Comparison of ENCODE assay signal across 10 cellular contexts in the genomic region with DNA sequence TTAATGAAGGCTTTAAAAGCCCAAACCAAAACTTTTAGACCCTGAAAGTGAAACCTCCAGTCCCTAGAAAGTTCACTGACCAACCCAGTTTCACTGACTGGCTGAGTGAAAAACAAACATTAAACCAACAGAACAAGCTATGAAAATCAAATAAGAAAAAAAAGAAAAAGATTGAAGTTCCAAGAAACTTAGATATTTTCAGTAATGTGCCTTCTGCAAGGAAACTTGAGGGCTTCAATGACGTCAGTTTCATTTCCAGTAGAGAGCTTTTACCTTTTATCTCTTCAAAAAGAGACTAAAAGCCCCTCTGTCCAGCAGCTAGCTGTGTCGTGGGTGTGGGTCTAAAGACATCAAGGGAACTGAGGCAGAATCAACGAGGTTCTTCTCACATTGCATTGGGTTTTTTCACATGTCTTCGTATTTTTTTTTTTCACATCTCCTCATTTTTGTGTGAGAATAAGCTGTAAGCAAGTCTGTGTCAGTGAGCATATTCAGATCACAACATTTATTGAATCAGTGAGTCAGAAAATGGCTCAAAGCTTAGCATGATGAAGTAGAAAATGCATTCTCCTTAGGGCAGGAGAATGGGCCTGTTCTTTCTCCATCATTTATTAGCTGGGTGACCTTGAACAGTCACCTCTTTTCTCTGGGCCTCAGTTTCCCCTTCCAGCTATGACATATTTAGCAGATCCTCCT. TPM values are rescaled to one million over a fixed set of nuclear protein-coding genes. Genes with fewer than 3 reads are reported as not detected.
DNase-seq lines count a peak whose midpoint lies in the region; ATAC-seq and TF ChIP-seq lines count a peak whose summit lies in the region.
"Had no signal": no experiment of that assay in that cellular context is flagged by ENCODE, and none has a peak within 500 bp of the region (broad histone marks: within the 10 kb centered on the region; RNA-seq: fewer than 3 reads in every experiment).

No MANE protein-coding gene starts in this region.

- CTCF ChIA-PET in CD8-positive, alpha-beta T cell (lab: Charles Lee) = interaction anchor here (1.4 kb wide), 1 partner anchor 1156 kb away, joined by 3 read pairs; no protein-coding TSS in a partner anchor

- H3K27ac ChIP-seq in CD8-positive, alpha-beta T cell (ENCODE audit: low read depth, low read length) = no peak overlapping the region
- no peak overlapping the region for H3K27ac ChIP-seq in mesendoderm (ENCODE audit: low read depth, low read length)

- TF ChIP-seq CTCF in CD8-positive, alpha-beta T cell (IDR thresholded peaks at IDR 0.05) = no peak

- no peaks in the 10 kb centered on the region for H3K79me2 ChIP-seq in mesendoderm (ENCODE audit: control insufficient read depth, insufficient read depth, low read length)

- H3K23ac ChIP-seq in mesendoderm (ENCODE audit: low read length) = no peak overlapping the region

- no peak overlapping the region for H2AK5ac ChIP-seq in mesendoderm (ENCODE audit: low read length)

- H4K8ac ChIP-seq in mesendoderm (ENCODE audit: low read depth, low read length) = no peak overlapping the region

- peak overlapping the region; percentile 33 for H3K4me3 Mint-ChIP-seq in CD8-positive, alpha-beta T cell
- peak overlapping the region; percentile 73 for H3K4me3 Mint-ChIP-seq in activated naive CD8-positive, alpha-beta T cell treated with anti-CD3 and anti-CD28 coated beads, Interleukin-2, amount 10 ng/mL, durations not matched to agents 7 days and 5 days

- no peak overlapping the region for H2BK15ac ChIP-seq in mesendoderm (replicated peaks; ENCODE audit: low read depth)

- peaks cover 54% of the 10 kb centered on the region for H3K4me1 Mint-ChIP-seq in CD8-positive, alpha-beta T cell (ENCODE audit: low read depth)
- peaks cover 71% of the 10 kb centered on the region for H3K4me1 Mint-ChIP-seq in activated naive CD8-positive, alpha-beta T cell treated with anti-CD3 and anti-CD28 coated beads, Interleukin-2, amount 10 ng/mL, durations not matched to agents 7 days and 5 days

- no peak overlapping the region for H4K5ac ChIP-seq in mesendoderm (ENCODE audit: low read length)

- no peak overlapping the region for H3K4me2 ChIP-seq in mesendoderm (ENCODE audit: low read length)

- H3K4me3 ChIP-seq in CD8-positive, alpha-beta T cell (ENCODE audit: low read depth, low read length) = no peak overlapping the region
- H3K4me3 ChIP-seq in mesendoderm (ENCODE audit: low read length) = no peak overlapping the region

- H3K27me3 Mint-ChIP-seq in CD8-positive, alpha-beta T cell (ENCODE audit: low read depth) = no peaks in the 10 kb centered on the region
- H3K27me3 Mint-ChIP-seq in activated naive CD8-positive, alpha-beta T cell treated with anti-CD3 and anti-CD28 coated beads, Interleukin-2, amount 10 ng/mL, durations not matched to agents 7 days and 5 days = no peaks in the 10 kb centered on the region

- no peak overlapping the region for H3K56ac ChIP-seq in mesendoderm (ENCODE audit: low read length)

- no peak for DNase-seq in CD8-positive, alpha-beta T cell
- DNase-seq in activated naive CD8-positive, alpha-beta T cell treated with anti-CD3 and anti-CD28 coated beads, Interleukin-2, amount 10 ng/mL, durations not matched to agents 7 days and 5 days = no peak
- DNase-seq in cerebellum (ENCODE audit: low spot score) = no peak
- no peak for DNase-seq in mesendoderm
- DNase-seq in AG20443 (ENCODE audit: low spot score) = no peak
- DNase-seq in Right ventricle myocardium superior = no peak
- DNase-seq: SHP77 had no signal

- peak; percentile 19 for ATAC-seq in CD8-positive, alpha-beta T cell
- ATAC-seq in GM19372 (IDR thresholded peaks at IDR 0.05; ENCODE audit: low read depth, unreplicated experiment) (peak; percentile 48), HG03442 (IDR thresholded peaks at IDR 0.05; ENCODE audit: unreplicated experiment) (peak; percentile 33), Right ventricle myocardium superior (ENCODE audit: poor library complexity) (no peak)
- ATAC-seq in activated naive CD8-positive, alpha-beta T cell treated with anti-CD3 and anti-CD28 coated beads, Interleukin-2, amount 10 ng/mL, durations not matched to agents 7 days and 5 days (ENCODE audit: low read depth) = peak; percentile 36
- ATAC-seq: HCT116 had no signal

- H3K79me1 ChIP-seq in mesendoderm (ENCODE audit: low read length) = no peaks in the 10 kb centered on the region

- intact Hi-C loops in CD8-positive, alpha-beta T cell (cut with DNase I, micrococcal nuclease) = loop anchor here in 1 of 2 experiments (5.0 kb wide), 1 partner anchor 53 kb away; a partner anchor contains a TSS
- intact Hi-C loops in Right ventricle myocardium superior (cut with DNase I) = no loop called here

- no peaks in the 10 kb centered on the region for H3K9me3 Mint-ChIP-seq in CD8-positive, alpha-beta T cell
- H3K9me3 Mint-ChIP-seq in activated naive CD8-positive, alpha-beta T cell treated with anti-CD3 and anti-CD28 coated beads, Interleukin-2, amount 10 ng/mL, durations not matched to agents 7 days and 5 days = peaks cover 6% of the 10 kb centered on the region

- H3K36me3 ChIP-seq in CD8-positive, alpha-beta T cell (ENCODE audit: insufficient read depth, low read length) = no peaks in the 10 kb centered on the region
- no peaks in the 10 kb centered on the region for H3K36me3 ChIP-seq in mesendoderm (ENCODE audit: control insufficient read depth, insufficient read depth, low read length)

- POLR2A ChIA-PET in CD8-positive, alpha-beta T cell (lab: Charles Lee) = no interaction called here
- POLR2A ChIA-PET in activated naive CD8-positive, alpha-beta T cell treated with anti-CD3 and anti-CD28 coated beads, Interleukin-2, amount 10 ng/mL, durations not matched to agents 7 days and 5 days (lab: Charles Lee) = interaction anchor here (0.8 to 7.4 kb wide), 13 partner anchors 10 to 354 kb away, joined by 3 to 271 read pairs (median 5); a partner anchor contains a TSS

- H3K9ac ChIP-seq in mesendoderm (ENCODE audit: low read length) = no peak overlapping the region

- no peak overlapping the region for H2BK120ac ChIP-seq in mesendoderm (ENCODE audit: low read depth, low read length)

- H3K27me3 ChIP-seq in CD8-positive, alpha-beta T cell (ENCODE audit: insufficient read depth, low read length) = no peaks in the 10 kb centered on the region
- no peaks in the 10 kb centered on the region for H3K27me3 ChIP-seq in mesendoderm (ENCODE audit: insufficient read depth, low read length, poor library complexity)

- peaks cover 28% of the 10 kb centered on the region for H3K4me1 ChIP-seq in CD8-positive, alpha-beta T cell (ENCODE audit: insufficient read depth, low read length)
- peaks cover 2% of the 10 kb centered on the region for H3K4me1 ChIP-seq in mesendoderm (ENCODE audit: control insufficient read depth, low read depth, low read length)

- H3K4ac ChIP-seq in mesendoderm (ENCODE audit: low read depth, low read length) = no peak overlapping the region

- H2BK5ac ChIP-seq in mesendoderm (ENCODE audit: low read length) = no peak overlapping the region

- no peaks in the 10 kb centered on the region for H3K9me3 ChIP-seq in CD8-positive, alpha-beta T cell (ENCODE audit: low read length)

- H3K36me3 Mint-ChIP-seq in CD8-positive, alpha-beta T cell = no peaks in the 10 kb centered on the region
- peaks cover 15% of the 10 kb centered on the region for H3K36me3 Mint-ChIP-seq in activated naive CD8-positive, alpha-beta T cell treated with anti-CD3 and anti-CD28 coated beads, Interleukin-2, amount 10 ng/mL, durations not matched to agents 7 days and 5 days

- WGBS in mesendoderm (ENCODE audit: extremely low coverage, insufficient coverage, low lambda C conversion rate) = no CpG with 5 or more reads among the region's 4 CpGs

- peak overlapping the region; percentile 63 for H3K27ac Mint-ChIP-seq in CD8-positive, alpha-beta T cell
- H3K27ac Mint-ChIP-seq in activated naive CD8-positive, alpha-beta T cell treated with anti-CD3 and anti-CD28 coated beads, Interleukin-2, amount 10 ng/mL, durations not matched to agents 7 days and 5 days = peak overlapping the region; percentile 95

- no peak overlapping the region for H3K18ac ChIP-seq in mesendoderm (ENCODE audit: low read length)

RNA-seq across cellular contexts. Expression of a gene that starts 54.8 kb away (rescaled TPM):
- total RNA-seq in CD8-positive, alpha-beta T cell = 10 to 100 TPM; 89.2 to 93.1 TPM
- total RNA-seq in activated naive CD8-positive, alpha-beta T cell treated with anti-CD3 and anti-CD28 coated beads, Interleukin-2, amount 10 ng/mL, durations not matched to agents 7 days and 5 days = 10 to 100 TPM; 32.1 to 34.0 TPM
- total RNA-seq in cerebellum (6.6 TPM), Right ventricle myocardium superior (82.1 TPM)
- 1.3 TPM for polyA plus RNA-seq in mesendoderm (2013, experiment 1 of 2)
- 1.4 TPM for polyA plus RNA-seq in mesendoderm (2013, experiment 2 of 2)
